16 cellular contexts compared by ENCODE assay signal in genomic region chr1:1876335-1876935, GRCh38. TPM values are rescaled to one million over a fixed set of nuclear protein-coding genes. Genes with fewer than 3 reads are reported as not detected.
DNase-seq lines count a peak whose midpoint lies in the region; ATAC-seq and TF ChIP-seq lines count a peak whose summit lies in the region.
"Had no signal": no experiment of that assay in that cellular context is flagged by ENCODE, and none has a peak within 500 bp of the region (broad histone marks: within the 10 kb centered on the region; RNA-seq: fewer than 3 reads in every experiment).

No MANE protein-coding gene starts in this region.

- H2AFZ ChIP-seq in OCI-LY7 (ENCODE audit: low read length) = no peak overlapping the region

- peaks cover 100% of the 10 kb centered on the region for H3K79me2 ChIP-seq in OCI-LY7 (ENCODE audit: insufficient read depth, low read depth, low read length)

- 80 to 84% methylated on average over 11 of the region's 11 CpGs for WGBS in upper lobe of left lung, 2 donors

- DNase-seq in activated naive CD4-positive, alpha-beta T cell (lab: John Stamatoyannopoulos, UW) = no peak
- no peak for DNase-seq in activated naive CD8-positive, alpha-beta T cell treated with anti-CD3 and anti-CD28 coated beads for 36 hours
- peak; percentile 59 for DNase-seq in myocyte (ENCODE audit: low read depth)
- DNase-seq in RWPE1 (ENCODE audit: low spot score) = no peak
- DNase-seq in upper lobe of left lung = no peak
- DNase-seq in hepatic stellate cell (ENCODE audit: low spot score) = no peak
- no peak for DNase-seq in OCI-LY7 (ENCODE audit: low spot score)
- DNase-seq: activated CD4-positive, alpha-beta T cell treated with anti-CD3 and anti-CD28 coated beads, Interleukin-2, amount 50 U/mL, for 4 hours; hippocampal formation; NCI-H1048; NCI-H446; nucleus accumbens had no signal

- no peaks in the 10 kb centered on the region for H3K27me3 Mint-ChIP-seq in activated naive CD4-positive, alpha-beta T cell treated with anti-CD3 and anti-CD28 coated beads, Interleukin-2, amount 50 U/mL, for 24 hours
- H3K27me3 Mint-ChIP-seq in activated naive CD8-positive, alpha-beta T cell treated with anti-CD3 and anti-CD28 coated beads for 36 hours = no peaks in the 10 kb centered on the region

- peak overlapping the region; percentile 59 for H3K27ac Mint-ChIP-seq in activated naive CD4-positive, alpha-beta T cell treated with anti-CD3 and anti-CD28 coated beads, Interleukin-2, amount 50 U/mL, for 24 hours
- H3K27ac Mint-ChIP-seq in activated naive CD8-positive, alpha-beta T cell treated with anti-CD3 and anti-CD28 coated beads for 36 hours = peak overlapping the region; percentile 86

- H3K9me3 ChIP-seq in upper lobe of left lung (no peaks in the 10 kb centered on the region), OCI-LY7 (ENCODE audit: low read length) (no peaks in the 10 kb centered on the region)
- H3K9me3 ChIP-seq: tibial nerve had no signal

- H3K9me3 Mint-ChIP-seq in activated naive CD4-positive, alpha-beta T cell treated with anti-CD3 and anti-CD28 coated beads, Interleukin-2, amount 50 U/mL, for 24 hours = no peaks in the 10 kb centered on the region
- peaks cover under 1% of the 10 kb centered on the region for H3K9me3 Mint-ChIP-seq in activated naive CD8-positive, alpha-beta T cell treated with anti-CD3 and anti-CD28 coated beads for 36 hours

- peak overlapping the region; percentile 40 for H3K4me3 Mint-ChIP-seq in activated naive CD4-positive, alpha-beta T cell treated with anti-CD3 and anti-CD28 coated beads, Interleukin-2, amount 50 U/mL, for 24 hours
- H3K4me3 Mint-ChIP-seq in activated naive CD8-positive, alpha-beta T cell treated with anti-CD3 and anti-CD28 coated beads for 36 hours = peak overlapping the region; percentile 40

- TF ChIP-seq CTCF in RWPE1 (conservative IDR thresholded peaks at IDR 0.05; ENCODE audit: low read depth) = no peak
- no peak for TF ChIP-seq CTCF in upper lobe of left lung (IDR thresholded peaks at IDR 0.05)
- no peak for TF ChIP-seq CTCF in OCI-LY7 (conservative IDR thresholded peaks at IDR 0.05; ENCODE audit: low read length)

- H3K36me3 ChIP-seq in upper lobe of left lung (peaks cover 0 to 28% (median 3%) of the 10 kb centered on the region in 4 donors), OCI-LY7 (ENCODE audit: insufficient read depth, low read length) (peaks cover 96% of the 10 kb centered on the region)

- H3K4me2 ChIP-seq in OCI-LY7 (ENCODE audit: low read length) = no peak overlapping the region

- TF ChIP-seq EP300 in upper lobe of left lung (IDR thresholded peaks at IDR 0.05) = no peak

- H3K27ac ChIP-seq in RWPE1 = no peak overlapping the region
- H3K27ac ChIP-seq in upper lobe of left lung = no peak overlapping the region
- H3K27ac ChIP-seq in OCI-LY7 (ENCODE audit: low read depth, low read length, poor library complexity, severe bottlenecking) = no peak overlapping the region
- H3K27ac ChIP-seq: coronary artery, tibial nerve had no signal

- intact Hi-C loops in OCI-LY7 (cut with micrococcal nuclease; ENCODE audit: unreplicated experiment) = no loop called here

- ATAC-seq in upper lobe of left lung (ENCODE audit: low FRiP score in 2 of 2) = no peak
- ATAC-seq: esophagus mucosa had no signal

- POLR2A ChIA-PET in RWPE1 (lab: Yijun Ruan, JAX; ENCODE audit: low non-redundant PET) (no interaction called here), OCI-LY7 (lab: Charles Lee) (interaction anchor here (0.7 kb wide), 1 partner anchor 32 kb away, joined by 3 read pairs; no protein-coding TSS in a partner anchor)

- H3K4me1 ChIP-seq in upper lobe of left lung = peaks cover 53 to 97% (median 71%) of the 10 kb centered on the region in 4 donors
- H3K4me1 ChIP-seq in OCI-LY7 (ENCODE audit: insufficient read depth, low read length, poor library complexity, severe bottlenecking) = peaks cover 31% of the 10 kb centered on the region

- H3K9me2 ChIP-seq in OCI-LY7 (ENCODE audit: insufficient read depth, low read length) = no peaks in the 10 kb centered on the region

- peaks cover 82% of the 10 kb centered on the region for H3K4me1 Mint-ChIP-seq in activated naive CD4-positive, alpha-beta T cell treated with anti-CD3 and anti-CD28 coated beads, Interleukin-2, amount 50 U/mL, for 24 hours
- H3K4me1 Mint-ChIP-seq in activated naive CD8-positive, alpha-beta T cell treated with anti-CD3 and anti-CD28 coated beads for 36 hours = peaks cover 59% of the 10 kb centered on the region

- peaks cover 7% of the 10 kb centered on the region for H3K36me3 Mint-ChIP-seq in activated naive CD4-positive, alpha-beta T cell treated with anti-CD3 and anti-CD28 coated beads, Interleukin-2, amount 50 U/mL, for 24 hours
- peaks cover 69% of the 10 kb centered on the region for H3K36me3 Mint-ChIP-seq in activated naive CD8-positive, alpha-beta T cell treated with anti-CD3 and anti-CD28 coated beads for 36 hours

- no peaks in the 10 kb centered on the region for H3K27me3 ChIP-seq in upper lobe of left lung
- H3K27me3 ChIP-seq: tibial nerve had no signal

- CTCF ChIA-PET in RWPE1 (lab: Yijun Ruan, JAX) = interaction anchor here (0.8 kb wide), 1 partner anchor 32 kb away, joined by 3 read pairs; no protein-coding TSS in a partner anchor
- CTCF ChIA-PET in OCI-LY7 (lab: Charles Lee; ENCODE audit: unreplicated experiment) = no interaction called here

- H3K4me3 ChIP-seq in upper lobe of left lung (no peak overlapping the region), OCI-LY7 (ENCODE audit: low read depth, low read length, poor library complexity, severe bottlenecking) (no peak overlapping the region)
- H3K4me3 ChIP-seq: coronary artery, tibial nerve had no signal

- no peak for TF ChIP-seq POLR2A in upper lobe of left lung (IDR thresholded peaks at IDR 0.05)

- peaks cover 56% of the 10 kb centered on the region for H4K20me1 ChIP-seq in OCI-LY7 (ENCODE audit: insufficient read depth, low read length)

- BruUV-seq in OCI-LY7 (replicated peaks; lab: Mats Ljungman, UMichigan) = no TSS peak

RNA-seq across cellular contexts. Expression of gene GNB1, which starts 14.5 kb away (rescaled TPM):
- 100 to 1,000 TPM; 360 to 394 TPM for total RNA-seq in activated naive CD8-positive, alpha-beta T cell treated with anti-CD3 and anti-CD28 coated beads for 36 hours
- total RNA-seq in myocyte (52.5 and 61.7 TPM in 2 replicates), upper lobe of left lung (100 to 1,000 TPM; 126 to 386 (median 173) TPM), OCI-LY7 (2022) (502 and 563 TPM in 2 replicates)
- 424 TPM for polyA plus RNA-seq in myocyte (2012)
- total RNA-seq in OCI-LY7 (2014; rRNA removed; shearing (Covaris generic)) = 86.9 and 101 TPM in 2 replicates

RNA-seq across cellular contexts. Expression of gene CALML6, which starts 38.6 kb away (rescaled TPM):
- under 1 TPM; 0.87 to 0.98 TPM for total RNA-seq in activated naive CD8-positive, alpha-beta T cell treated with anti-CD3 and anti-CD28 coated beads for 36 hours
- total RNA-seq in myocyte = 0.27 and 0.36 TPM in 2 replicates
- 1.00 TPM for polyA plus RNA-seq in myocyte (2012)
- total RNA-seq in upper lobe of left lung = under 1 TPM in 3 of 6 donors, not detected in 3; 0.37 to 0.57 (median 0.39) TPM
- 0.54 and 0.88 TPM in 2 replicates for total RNA-seq in OCI-LY7 (2014; rRNA removed; shearing (Covaris generic))
- total RNA-seq in OCI-LY7 (2022) = 2.4 and 5.1 TPM in 2 replicates

RNA-seq across cellular contexts. Expression of gene TMEM52, which starts 42.6 kb away (rescaled TPM):
- total RNA-seq in activated naive CD8-positive, alpha-beta T cell treated with anti-CD3 and anti-CD28 coated beads for 36 hours = 1 to 10 TPM; 2.4 to 2.7 TPM
- total RNA-seq in myocyte (0.37 TPM in 1 of 2 replicates, not detected in the other), upper lobe of left lung (1 to 10 TPM in 4 of 6 donors, under 1 TPM in 1, not detected in 1; 0.59 to 3.8 (median 2.7) TPM), OCI-LY7 (2022) (2.5 and 2.7 TPM in 2 replicates)
- not detected for polyA plus RNA-seq in myocyte (2012)
- total RNA-seq in OCI-LY7 (2014; rRNA removed; shearing (Covaris generic)) = 0.46 and 1.7 TPM in 2 replicates
